ENCODE assay signal across 11 cellular contexts in genomic region chr9:134378901-134379338, GRCh38. TPM values are rescaled to one million over a fixed set of nuclear protein-coding genes. Genes with fewer than 3 reads are reported as not detected.
A peak's percentile ranks its signal among the peaks of the same experiment; 100 is the strongest.
DNase-seq lines count a peak whose midpoint lies in the region; ATAC-seq, FAIRE-seq and TF ChIP-seq lines count a peak whose summit lies in the region.
"Had no signal": no experiment of that assay in that cellular context is flagged by ENCODE, and none has a peak within 500 bp of the region (broad histone marks: within the 10 kb centered on the region; RNA-seq: fewer than 3 reads in every experiment).

No MANE protein-coding gene starts in this region.

- H3K56ac ChIP-seq in H1 (replicated peaks; ENCODE audit: insufficient read length, low read depth, low read length): no peak overlapping the region

- H3K4ac ChIP-seq in H1 (replicated peaks; ENCODE audit: insufficient read length, low read depth, low read length): no peak overlapping the region

- no peak overlapping the region for H4K91ac ChIP-seq in H1 (replicated peaks; ENCODE audit: insufficient read length, low read length)

- no peak overlapping the region for H3K14ac ChIP-seq in H1 (ENCODE audit: insufficient read length)

- peaks cover 0 to 1% (median 0%) of the 10 kb centered on the region in 11 donors for H3K9me3 Mint-ChIP-seq in naive thymus-derived CD4-positive, alpha-beta T cell
- H3K9me3 Mint-ChIP-seq: activated naive CD8-positive, alpha-beta T cell treated with anti-CD3 and anti-CD28 coated beads, Interleukin-2, amount 10 ng/mL, durations not matched to agents 7 days and 5 days had no signal

- CTCF ChIA-PET in H1 (lab: Charles Lee; ENCODE audit: partially characterized antibody): interaction anchor here (0.6 to 2.8 kb wide), 5 partner anchors 11 to 35 kb away, joined by 3 to 10 read pairs (median 6); no protein-coding TSS in a partner anchor
- CTCF ChIA-PET in naive thymus-derived CD4-positive, alpha-beta T cell (lab: Charles Lee): no interaction called here

- no peaks in the 10 kb centered on the region for H3K23me2 ChIP-seq in H1 (ENCODE audit: low read depth, low read length)

- intact Hi-C loops in naive thymus-derived CD4-positive, alpha-beta T cell (cut with micrococcal nuclease): no loop called here

- H3K9me3 ChIP-seq in H1 (ENCODE audit: insufficient read depth in 2 of 2, low read depth in 1 of 2, low read length in 1 of 2) (no peaks in the 10 kb centered on the region), mucosa of rectum (ENCODE audit: control insufficient read depth in 2 of 2, low read length in 2 of 2) (no peaks in the 10 kb centered on the region)
- H3K9me3 ChIP-seq in naive thymus-derived CD4-positive, alpha-beta T cell (ENCODE audit: control insufficient read depth in 2 of 3, low read length in 3 of 3): no peaks in the 10 kb centered on the region

- no peak overlapping the region for H3K9ac ChIP-seq in H1 (replicated peaks in 1 of 4; ENCODE audit: extremely low read depth in 1 of 4, low read depth in 3 of 4, low read length in 3 of 4)
- H3K9ac ChIP-seq in mucosa of rectum (ENCODE audit: low read depth in 1 of 2, low read length in 2 of 2): peak overlapping the region; percentile 17 to 68

- no peaks in the 10 kb centered on the region for H3K36me3 ChIP-seq in H1 (ENCODE audit: control insufficient read depth in 2 of 4, insufficient read depth in 4 of 4, low read length in 3 of 4)
- H3K36me3 ChIP-seq in mucosa of rectum (ENCODE audit: control insufficient read depth in 2 of 2, insufficient read depth in 2 of 2, low read length in 2 of 2): no peaks in the 10 kb centered on the region
- no peaks in the 10 kb centered on the region for H3K36me3 ChIP-seq in naive thymus-derived CD4-positive, alpha-beta T cell (ENCODE audit: control insufficient read depth in 2 of 3, insufficient read depth in 3 of 3, low read length in 3 of 3)

- POLR2A ChIA-PET in H1 (lab: Charles Lee; ENCODE audit: partially characterized antibody): interaction anchor here (0.9 to 1.2 kb wide), 2 partner anchors 52 to 58 kb away, joined by 3 read pairs; no protein-coding TSS in a partner anchor
- POLR2A ChIA-PET in naive thymus-derived CD4-positive, alpha-beta T cell (lab: Charles Lee): interaction anchor here (1.2 kb wide), 1 partner anchor 9 kb away, joined by 3 read pairs; no protein-coding TSS in a partner anchor

- H4K8ac ChIP-seq in H1 (ENCODE audit: extremely low read depth, insufficient read depth, low read length): no peak overlapping the region

- no peak for TF ChIP-seq CTCF in H1 (IDR thresholded peaks at IDR 0.05; ENCODE audit: control extremely low read depth in 1 of 3, insufficient read depth in 1 of 3, low read depth in 1 of 3, low read length in 3 of 3)

- no peak overlapping the region for H3K4me2 ChIP-seq in H1 (ENCODE audit: insufficient read depth in 1 of 2, low read depth in 2 of 2, low read length in 2 of 2)

- no peak overlapping the region for H2BK15ac ChIP-seq in H1 (ENCODE audit: low read length)

- H3K36me3 Mint-ChIP-seq in naive thymus-derived CD4-positive, alpha-beta T cell: no peaks in the 10 kb centered on the region
- H3K36me3 Mint-ChIP-seq: activated naive CD8-positive, alpha-beta T cell treated with anti-CD3 and anti-CD28 coated beads, Interleukin-2, amount 10 ng/mL, durations not matched to agents 7 days and 5 days had no signal

- H2BK120ac ChIP-seq in H1 (replicated peaks; ENCODE audit: low read depth, low read length): no peak overlapping the region

- no peak overlapping the region for H4K5ac ChIP-seq in H1 (ENCODE audit: insufficient read length, low read depth, low read length)

- no peak overlapping the region for H2BK12ac ChIP-seq in H1 (ENCODE audit: low read depth, low read length)

- H3K23ac ChIP-seq in H1 (ENCODE audit: insufficient read length): no peak overlapping the region

- H2BK5ac ChIP-seq in H1 (ENCODE audit: low read depth, low read length): 0 out of 2 replicates have a peak overlapping the region, but pooled peaks have one; percentile 44

- TF ChIP-seq RAD21 in H1 (IDR thresholded peaks at IDR 0.05 in 1 of 2, conservative IDR thresholded peaks at IDR 0.05 in 1 of 2; ENCODE audit: low read depth in 2 of 2, low read length in 2 of 2): no peak

- H2AK5ac ChIP-seq in H1 (ENCODE audit: low read depth, low read length): no peak overlapping the region

- no peak for FAIRE-seq in H1 (lab: Jason Lieb, UNC)

- peaks cover 20 to 32% of the 10 kb centered on the region in 2 experiments for H4K20me1 ChIP-seq in H1 (replicated peaks in 1 of 2; ENCODE audit: control insufficient read depth in 1 of 2, insufficient read depth in 2 of 2, low read length in 2 of 2)

- H3K27ac ChIP-seq in H1 (ENCODE audit: low read depth, low read length): no peak overlapping the region; the same call in 1 of the 2 replicates
- H3K27ac ChIP-seq in mucosa of rectum (ENCODE audit: low read depth in 2 of 2, low read length in 2 of 2): peak overlapping the region; percentile 80 to 83
- no peak overlapping the region for H3K27ac ChIP-seq in naive thymus-derived CD4-positive, alpha-beta T cell (ENCODE audit: low read depth, low read length)

- H3K4me1 ChIP-seq in H1 (replicated peaks in 1 of 4; ENCODE audit: control insufficient read depth in 3 of 4, insufficient read depth in 4 of 4, low read length in 3 of 4) (peaks cover 0 to 20% (median 9%) of the 10 kb centered on the region in 4 experiments; a peak in 6 of 7 replicates), mucosa of rectum (ENCODE audit: control insufficient read depth in 2 of 2, insufficient read depth in 2 of 2, low read length in 2 of 2) (peaks cover 80 to 85% of the 10 kb centered on the region in 2 donors)
- H3K4me1 ChIP-seq in naive thymus-derived CD4-positive, alpha-beta T cell (ENCODE audit: control insufficient read depth in 2 of 2, insufficient read depth in 2 of 2, low read length in 2 of 2): peaks cover 13 to 29% of the 10 kb centered on the region in 2 donors

- ATAC-seq in naive thymus-derived CD4-positive, alpha-beta T cell: no peak
- no peak for ATAC-seq in HG02840 (IDR thresholded peaks at IDR 0.05; ENCODE audit: low FRiP score, unreplicated experiment)

- no peak overlapping the region for H2AFZ ChIP-seq in H1 (ENCODE audit: low read length)

- peaks cover 0 to 42% of the 10 kb centered on the region in 2 experiments; a peak in 2 of 4 replicates for H3K79me2 ChIP-seq in H1 (ENCODE audit: control insufficient read depth in 1 of 2, insufficient read depth in 2 of 2, low read length in 2 of 2)

- no peak overlapping the region for H3K27ac Mint-ChIP-seq in naive thymus-derived CD4-positive, alpha-beta T cell
- H3K27ac Mint-ChIP-seq: activated naive CD8-positive, alpha-beta T cell treated with anti-CD3 and anti-CD28 coated beads, Interleukin-2, amount 10 ng/mL, durations not matched to agents 7 days and 5 days had no signal

- H3K4me3 ChIP-seq in H1 (ENCODE audit: extremely low read depth in 1 of 4, insufficient read depth in 2 of 4, low read depth in 3 of 4, low read length in 4 of 4) (no peak overlapping the region), mucosa of rectum (ENCODE audit: low read length in 2 of 2) (no peak overlapping the region)
- no peak overlapping the region for H3K4me3 ChIP-seq in naive thymus-derived CD4-positive, alpha-beta T cell (ENCODE audit: low read length)

- peaks cover 7 to 36% (median 25%) of the 10 kb centered on the region in 7 donors for H3K4me1 Mint-ChIP-seq in naive thymus-derived CD4-positive, alpha-beta T cell

- H2BK20ac ChIP-seq in H1 (ENCODE audit: low read length): no peak overlapping the region

- H3K18ac ChIP-seq in H1 (ENCODE audit: extremely low read depth, low read length): no peak overlapping the region

- H3K27me3 Mint-ChIP-seq in naive thymus-derived CD4-positive, alpha-beta T cell: peaks cover 0 to 2% (median 0%) of the 10 kb centered on the region in 5 donors

- TF ChIP-seq POLR2A in H1 (IDR thresholded peaks at IDR 0.05; ENCODE audit: control extremely low read depth in 1 of 2, low read depth in 2 of 2, low read length in 2 of 2): no peak

- 81% methylated on average over 11 of the region's 11 CpGs; no CpG with 5 or more reads in 1 of the 2 experiments for WGBS in H1 (ENCODE audit: extremely low coverage in 1 of 2, insufficient coverage in 1 of 2, insufficient read length in 1 of 2, insufficient replicate concordance in 2 of 2, low coverage in 1 of 2, low lambda C conversion rate in 2 of 2, missing lambda C conversion rate in 1 of 2), 2 experiments

- DNase-seq in AG08395 (ENCODE audit: low spot score) (peak; percentile 87), NCI-H345 treated with DMSO at 0.1 percent for 48 hours (lab: John Stamatoyannopoulos, UW; ENCODE audit: unreplicated experiment) (peak; percentile 37), H1 (ENCODE audit: low read depth in 1 of 2, low spot score in 2 of 2) (no peak), NCI-H2107 (lab: John Stamatoyannopoulos, UW) (no peak), activated gamma-delta T cell (lab: John Stamatoyannopoulos, UW) (no peak)
- DNase-seq in naive thymus-derived CD4-positive, alpha-beta T cell: no peak
- DNase-seq: activated naive CD8-positive, alpha-beta T cell treated with anti-CD3 and anti-CD28 coated beads, Interleukin-2, amount 10 ng/mL, durations not matched to agents 7 days and 5 days; DND-41; NCI-H748 treated with DMSO at 0.1 percent for 48 hours had no signal

- no peak for TF ChIP-seq EP300 in H1 (IDR thresholded peaks at IDR 0.05; ENCODE audit: borderline replicate concordance in 1 of 2, low read depth in 2 of 2, low read length in 2 of 2)

- no peak overlapping the region for H3K4me3 Mint-ChIP-seq in naive thymus-derived CD4-positive, alpha-beta T cell
- H3K4me3 Mint-ChIP-seq: activated naive CD8-positive, alpha-beta T cell treated with anti-CD3 and anti-CD28 coated beads, Interleukin-2, amount 10 ng/mL, durations not matched to agents 7 days and 5 days had no signal

- peaks cover 31% of the 10 kb centered on the region for H3K79me1 ChIP-seq in H1 (ENCODE audit: low read depth, low read length)

- no peaks in the 10 kb centered on the region for H3K27me3 ChIP-seq in H1 (replicated peaks in 1 of 4; ENCODE audit: control insufficient read depth in 3 of 4, extremely low read depth in 1 of 4, insufficient read depth in 3 of 4, low read length in 3 of 4)
- no peaks in the 10 kb centered on the region for H3K27me3 ChIP-seq in mucosa of rectum (ENCODE audit: control insufficient read depth in 2 of 2, insufficient read depth in 2 of 2, low read length in 2 of 2)
- H3K27me3 ChIP-seq in naive thymus-derived CD4-positive, alpha-beta T cell (ENCODE audit: control insufficient read depth in 2 of 2, insufficient read depth in 2 of 2, low read length in 2 of 2): no peaks in the 10 kb centered on the region

RNA-seq across cellular contexts. Expression of gene RXRA, which starts 52.7 kb away (rescaled TPM):
- total RNA-seq in H1 (2021; fragmentation: NEBNext Ultra II Directional; extraction: Animal tissue kit (Norgen Biotek cat#: 25700)): 28.1 and 29.4 TPM in 2 replicates
- 9.8 and 21.0 TPM in 2 replicates for polyA plus RNA-seq in H1 (2011; rRNA removed)
- 14.3 TPM for polyA plus RNA-seq in H1 (2011; cell fraction: cytosol; rRNA removed)
- 27.1 TPM for polyA plus RNA-seq in H1 (2011; cell fraction: nucleus; rRNA removed)
- 14.2 to 23.4 TPM (median 21.5 TPM) in 4 replicates for polyA plus RNA-seq in H1 (2012, experiment 1 of 2)
- 17.1 TPM for polyA plus RNA-seq in H1 (2012, experiment 2 of 2)
- 14.4 TPM for polyA plus RNA-seq in H1 (2013, experiment 1 of 2)
- polyA plus RNA-seq in H1 (2013, experiment 2 of 2): 14.7 TPM
- 9.7 and 12.2 TPM in 2 replicates for polyA minus RNA-seq in H1 (2011; rRNA and poly(A)+ RNA removed)
- polyA minus RNA-seq in H1 (2011; cell fraction: cytosol; rRNA and poly(A)+ RNA removed): 14.5 TPM
- 13.4 TPM for polyA minus RNA-seq in H1 (2011; cell fraction: nucleus; rRNA and poly(A)+ RNA removed)
- 10 to 100 TPM in 2 of 5 experiments, 1 to 10 TPM in 3; 5.9 to 59.5 (median 8.6) TPM for total RNA-seq in naive thymus-derived CD4-positive, alpha-beta T cell
- polyA plus RNA-seq in naive thymus-derived CD4-positive, alpha-beta T cell: under 1 TPM; 0.31 TPM

Comparison
In these comparisons a context has a peak if more than half of its experiments do, and no peak if none do; other contexts are left out.
1. DNase-seq: peak in AG08395 (single experiment) and NCI-H345 treated with DMSO at 0.1 percent for 48 hours (single experiment); none in H1 (0 of 2), NCI-H2107 (single experiment), activated gamma-delta T cell (single experiment) and naive thymus-derived CD4-positive, alpha-beta T cell (0 of 9).
2. H3K27ac ChIP-seq: peak in mucosa of rectum (2 of 2); none in H1 (single experiment) and naive thymus-derived CD4-positive, alpha-beta T cell (single experiment).
3. H3K9ac ChIP-seq: peak in mucosa of rectum (2 of 2); none in H1 (0 of 4).